ENCODE assay signal across 9 cellular contexts in the genomic region with DNA sequence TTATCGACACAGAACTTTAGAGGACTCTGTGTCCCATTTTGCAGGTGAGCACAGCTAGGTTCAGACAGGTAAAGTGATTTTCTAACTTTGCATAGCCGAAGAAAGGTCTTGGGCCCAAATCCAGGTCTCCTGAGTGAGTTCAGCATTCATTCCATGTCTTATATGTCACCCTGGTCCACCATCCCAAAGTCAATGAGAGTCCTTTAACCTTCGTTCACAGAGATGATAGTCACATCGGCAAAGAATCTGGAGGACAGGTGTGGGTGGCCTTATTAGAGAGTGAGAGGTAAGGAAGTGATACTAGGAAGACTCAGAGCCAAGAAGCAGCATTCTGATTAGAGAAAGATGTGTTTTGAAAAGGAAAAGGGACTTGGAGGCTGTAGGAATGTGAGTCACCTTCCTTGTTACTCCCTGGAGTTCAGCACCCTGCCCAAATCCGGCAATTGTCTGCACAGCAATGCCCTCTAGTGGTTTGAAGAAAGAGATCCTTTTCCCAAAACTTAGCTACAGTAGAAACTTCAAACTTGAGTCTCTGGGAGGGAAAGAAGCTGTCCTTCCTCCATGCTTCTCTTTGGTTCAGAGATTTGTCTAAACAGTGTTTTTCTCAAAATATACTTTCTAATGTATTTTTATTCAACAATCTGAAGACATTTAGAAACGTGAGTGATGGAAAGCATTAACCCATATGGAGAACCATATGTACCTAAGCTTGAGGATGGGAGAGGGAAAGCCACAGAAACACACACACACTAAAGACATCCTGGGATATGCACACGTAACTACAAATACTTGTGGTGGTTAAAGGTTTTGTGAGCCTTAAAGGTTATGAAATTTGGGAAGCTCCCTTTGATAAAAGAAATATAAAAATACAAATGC.
A peak's percentile ranks its signal among the peaks of the same experiment; 100 is the strongest.
DNase-seq lines count a peak whose midpoint lies in the region; ATAC-seq and TF ChIP-seq lines count a peak whose summit lies in the region.
"Had no signal": no experiment of that assay in that cellular context is flagged by ENCODE, and none has a peak within 500 bp of the region (broad histone marks: within the 10 kb centered on the region; RNA-seq: fewer than 3 reads in every experiment).

No MANE protein-coding gene starts in this region.

- no peak overlapping the region for H3K27ac ChIP-seq in lower lobe of right lung

- no peaks in the 10 kb centered on the region for H3K36me3 ChIP-seq in lower lobe of right lung

- H3K9me3 ChIP-seq in lower lobe of right lung, result no peaks in the 10 kb centered on the region

- intact Hi-C loops in lower lobe of right lung (cut with DNase I), result no loop called here

- no peaks in the 10 kb centered on the region for H3K4me1 ChIP-seq in lower lobe of right lung

- in situ Hi-C loops in T47D (cut with HindIII; ENCODE audit: low pct_unique_long_range_greater_than_20kb, low sequenced_read_pairs), result no loop called here

- DNase-seq in ELF-1 (ENCODE audit: low read depth, low spot score) (peak; percentile 30), LHCN-M2 (ENCODE audit: low read depth) (peak; percentile 6), T47D (ENCODE audit: low read depth in 1 of 2, low spot score in 1 of 2) (peak; percentile 17 to 59), lower lobe of right lung (no peak), NCI-H1436 treated with DMSO at 0.1 percent for 48 hours (lab: John Stamatoyannopoulos, UW) (no peak), NCI-H1436 (lab: John Stamatoyannopoulos, UW) (no peak)
- DNase-seq: IMR-90 had no signal

- H3K27me3 ChIP-seq in lower lobe of right lung (ENCODE audit: low read depth), result no peaks in the 10 kb centered on the region

- peak; percentile 56 for TF ChIP-seq CTCF in lower lobe of right lung (IDR thresholded peaks at IDR 0.05)

- ATAC-seq in lower lobe of right lung (peak; percentile 50 to 68), HG03175 (IDR thresholded peaks at IDR 0.05; ENCODE audit: unreplicated experiment) (no peak), GM18861 (IDR thresholded peaks at IDR 0.05; ENCODE audit: unreplicated experiment) (no peak)

- no peak overlapping the region for H3K4me3 ChIP-seq in lower lobe of right lung

Comparison
In these comparisons a context has a peak if more than half of its experiments do, and no peak if none do; other contexts are left out.
1. DNase-seq: peak in ELF-1 (single experiment), LHCN-M2 (single experiment) and T47D (2 of 2); none in lower lobe of right lung (single experiment), NCI-H1436 treated with DMSO at 0.1 percent for 48 hours (single experiment) and NCI-H1436 (single experiment).
2. ATAC-seq: peak in lower lobe of right lung (2 of 2); none in HG03175 (single experiment) and GM18861 (single experiment).